In the genomic region with DNA sequence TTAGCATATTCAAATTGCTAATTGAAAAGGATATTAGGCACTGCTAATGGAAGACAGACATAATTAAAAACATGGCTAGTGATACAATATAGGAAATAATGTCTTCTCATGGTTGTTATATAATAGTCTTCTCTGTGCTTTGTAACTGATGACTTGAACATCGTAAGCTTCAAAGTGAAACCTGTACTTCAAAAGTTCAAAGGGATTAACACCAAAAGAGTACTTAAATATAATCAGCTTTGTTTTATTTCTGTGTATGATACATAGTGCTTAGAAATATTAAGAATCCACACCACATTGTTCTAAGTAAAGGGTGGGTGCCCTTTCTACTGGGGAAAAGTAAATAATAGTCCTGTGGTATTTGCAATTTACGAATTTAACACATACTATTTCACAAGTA, we compare ENCODE assay signal across 26 cellular contexts.
"Had no signal": no experiment of that assay in that cellular context is flagged by ENCODE, and none has a peak within 500 bp of the region (broad histone marks: within the 10 kb centered on the region; RNA-seq: fewer than 3 reads in every experiment).

No MANE protein-coding gene starts in this region.

- H3K36me3 Mint-ChIP-seq: type B pancreatic cell had no signal

- H3K36me3 ChIP-seq: adrenal gland, colonic mucosa, left ventricle myocardium inferior, ovary, prostate gland, sigmoid colon, thoracic aorta, uterus, WERI-Rb-1 had no signal

- H3K4me1 ChIP-seq: colonic mucosa, prostate gland had no signal

- DNase-seq: activated CD8-positive, alpha-beta memory T cell treated with anti-CD3 and anti-CD28 coated beads for 24 hours; activated CD8-positive, alpha-beta memory T cell treated with anti-CD3 and anti-CD28 coated beads, Interleukin-2, amount 50 U/mL, for 4 hours; activated naive CD4-positive, alpha-beta T cell; activated T-cell treated with anti-CD3 and anti-CD28 coated beads, Interleukin-2, amount 50 U/mL, for 4 hours; adrenal gland; aorta; body of pancreas; colonic mucosa; effector memory CD4-positive, alpha-beta T cell; left ventricle myocardium inferior; mucosa of descending colon; nephron progenitor cell; ovary; retina; sigmoid colon; small intestine; stimulated activated CD4-positive, alpha-beta T cell treated with anti-CD3 and anti-CD28 coated beads, Interleukin-1b, Interleukin-23, amount 100 ng/mL, for 48 hours; T1000; uterus; WERI-Rb-1 had no signal

- H3K9me3 ChIP-seq: adrenal gland, body of pancreas, colonic mucosa, ovary, prostate gland, sigmoid colon, thoracic aorta, uterus had no signal

- H3K27ac Mint-ChIP-seq: activated naive CD4-positive, alpha-beta T cell treated with anti-CD3 and anti-CD28 coated beads, Interleukin-2, amount 50 U/mL, for 72 hours; nephron progenitor cell; T-helper 1 cell treated with Interleukin-12 subunit alpha and Interleukin-12 subunit beta and Interleukin-4 antibody, amounts not matched to agents 30 μg/mL and 1 μg/mL, for 36 hours; type B pancreatic cell had no signal

- H3K27me3 ChIP-seq: adrenal gland, body of pancreas, colonic mucosa, ovary, sigmoid colon, uterus had no signal

- H3K4me3 Mint-ChIP-seq: activated T-cell treated with anti-CD3 and anti-CD28 coated beads, Interleukin-2, amount 50 U/mL, for 4 hours; nephron progenitor cell; T-helper 1 cell treated with Interleukin-12 subunit alpha and Interleukin-12 subunit beta and Interleukin-4 antibody, amounts not matched to agents 30 μg/mL and 1 μg/mL, for 36 hours; type B pancreatic cell had no signal

- H3K4me3 ChIP-seq: adrenal gland, body of pancreas, colonic mucosa, left ventricle myocardium inferior, lung, mucosa of descending colon, ovary, prostate gland, sigmoid colon, thoracic aorta, uterus had no signal

- ATAC-seq: activated T-cell treated with anti-CD3 and anti-CD28 coated beads, Interleukin-2, amount 50 U/mL, for 4 hours; body of pancreas; mucosa of descending colon had no signal

- H3K27ac ChIP-seq: body of pancreas, colonic mucosa, left ventricle myocardium inferior, ovary, prostate gland, thoracic aorta, WERI-Rb-1 had no signal
